8 cellular contexts compared by ENCODE assay signal in the genomic region with DNA sequence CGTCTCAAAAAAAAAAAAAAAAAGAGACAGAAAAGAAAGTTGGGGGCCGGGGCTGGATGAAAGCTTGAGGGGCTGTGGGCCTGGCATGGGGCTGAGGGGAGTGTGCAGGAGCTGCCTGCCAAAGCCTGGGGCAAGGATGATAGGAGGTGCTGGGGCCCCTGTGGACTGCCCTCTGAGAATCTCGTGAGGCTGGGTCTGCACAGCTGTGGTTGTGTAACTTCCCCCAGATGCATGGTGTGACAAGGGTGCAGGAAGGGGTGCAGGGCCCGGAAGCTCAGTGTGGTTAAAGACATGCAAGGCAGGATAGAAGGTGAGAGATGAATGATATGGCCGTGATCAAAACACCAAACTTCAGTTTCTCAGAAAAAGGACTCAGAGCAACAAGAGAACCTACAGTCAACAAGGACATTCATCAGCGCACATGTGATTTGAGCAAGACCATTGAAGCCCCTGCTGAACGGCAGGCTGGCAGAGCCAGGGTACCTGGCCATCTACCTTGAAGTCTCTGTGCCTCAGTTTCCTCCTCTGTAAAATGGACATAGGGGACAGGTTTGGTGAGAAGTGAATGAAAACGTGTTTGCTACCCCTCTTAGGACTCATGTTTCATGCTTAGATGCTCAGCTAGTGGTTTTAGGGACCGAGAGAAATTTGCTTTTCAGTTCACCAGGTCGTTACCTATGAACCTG. TPM values are rescaled to one million over a fixed set of nuclear protein-coding genes. Genes with fewer than 3 reads are reported as not detected.
DNase-seq lines count a peak whose midpoint lies in the region; ATAC-seq and TF ChIP-seq lines count a peak whose summit lies in the region.

No MANE protein-coding gene starts in this region.

- ATAC-seq in HG02840 (IDR thresholded peaks at IDR 0.05; ENCODE audit: low FRiP score, unreplicated experiment) (peak; percentile 49), omental fat pad (ENCODE audit: low FRiP score) (no peak)

- peak overlapping the region; percentile 26 for H3K4me3 ChIP-seq in GM12875 (ENCODE audit: low read depth, low read length)

- TF ChIP-seq CTCF in GM12875 (IDR thresholded peaks at IDR 0.05; ENCODE audit: borderline replicate concordance, insufficient read depth, low read depth, low read length) (no peak), omental fat pad (IDR thresholded peaks at IDR 0.05) (no peak)

- DNase-seq in T-helper 9 cell (peak; percentile 71), medulla oblongata (ENCODE audit: extremely low spot score) (no peak), omental fat pad (ENCODE audit: low spot score) (no peak), retina (no peak)
- DNase-seq in effector CD8-positive, alpha-beta T cell (lab: John Stamatoyannopoulos, UW), result peak; percentile 51
- peak; percentile 69 to 87 for DNase-seq in stimulated activated CD8-positive, alpha-beta memory T cell treated with anti-CD3 and anti-CD28 coated beads, Interleukin-7, amount 100 ng/mL, for 48 hours (ENCODE audit: extremely low read depth in 1 of 2, low read depth in 1 of 2)

RNA-seq across cellular contexts. Expression of gene IL32, which starts 9.6 kb away (rescaled TPM):
- 10 to 100 TPM; 16.5 to 73.0 (median 25.6) TPM for total RNA-seq in omental fat pad

RNA-seq across cellular contexts. Expression of gene ZSCAN10, which starts 24.1 kb away (rescaled TPM):
- under 1 TPM in 1 of 4 donors, not detected in 3; 0.28 TPM for total RNA-seq in omental fat pad

RNA-seq across cellular contexts. Expression of gene MMP25, which starts 28.6 kb away (rescaled TPM):
- 10 to 100 TPM in 1 of 4 donors, 1 to 10 TPM in 3; 1.2 to 38.8 (median 2.2) TPM for total RNA-seq in omental fat pad

RNA-seq across cellular contexts. Expression of gene ZNF205, which starts 37.4 kb away (rescaled TPM):
- total RNA-seq in omental fat pad, result 10 to 100 TPM in 2 of 4 donors, 1 to 10 TPM in 2; 7.1 to 16.1 (median 9.7) TPM

RNA-seq across cellular contexts. Expression of gene BICDL2, which starts 38.3 kb away (rescaled TPM):
- under 1 TPM in 1 of 4 donors, not detected in 3; 0.47 TPM for total RNA-seq in omental fat pad

Comparison
In these comparisons a context has a peak if more than half of its experiments do, and no peak if none do; other contexts are left out.
1. DNase-seq: peak in T-helper 9 cell (single experiment), effector CD8-positive, alpha-beta T cell (single experiment) and stimulated activated CD8-positive, alpha-beta memory T cell treated with anti-CD3 and anti-CD28 coated beads, Interleukin-7, amount 100 ng/mL, for 48 hours (2 of 2); none in medulla oblongata (single experiment), omental fat pad (single experiment) and retina (single experiment).